ENCODE assay signal across 12 cellular contexts in genomic region chr2:155546715-155547555, GRCh38.
A peak's percentile ranks its signal among the peaks of the same experiment; 100 is the strongest.
DNase-seq lines count a peak whose midpoint lies in the region; ATAC-seq and TF ChIP-seq lines count a peak whose summit lies in the region.
"Had no signal": no experiment of that assay in that cellular context is flagged by ENCODE, and none has a peak within 500 bp of the region (broad histone marks: within the 10 kb centered on the region; RNA-seq: fewer than 3 reads in every experiment).

No MANE protein-coding gene starts in this region.

- 68 to 73% methylated on average over 11 of the region's 11 CpGs for WGBS in heart right ventricle, 2 donors
- 81% methylated on average over 11 of the region's 11 CpGs for WGBS in hepatocyte (ENCODE audit: low lambda C conversion rate, missing lambda C conversion rate)

- peak overlapping the region in 8 of 10 donors; percentile 6 to 52 (median 32) for H3K4me3 ChIP-seq in heart right ventricle
- peak overlapping the region; percentile 12 for H3K4me3 ChIP-seq in hepatocyte
- peak overlapping the region; percentile 28 for H3K4me3 ChIP-seq in upper lobe of right lung

- H4K20me1 ChIP-seq in hepatocyte (ENCODE audit: insufficient read depth, poor library complexity, severe bottlenecking): no peaks in the 10 kb centered on the region

- H3K4me1 ChIP-seq in heart right ventricle (no peaks in the 10 kb centered on the region), hepatocyte (ENCODE audit: insufficient read depth) (no peaks in the 10 kb centered on the region), upper lobe of right lung (no peaks in the 10 kb centered on the region)
- H3K4me1 ChIP-seq: stomach had no signal

- no peak for DNase-seq in heart right ventricle
- no peak for DNase-seq in Right ventricle myocardium superior
- DNase-seq in SK-N-DZ (ENCODE audit: low spot score): peak; percentile 93
- no peak for DNase-seq in hepatocyte (ENCODE audit: low spot score)
- DNase-seq in upper lobe of right lung: no peak
- no peak for DNase-seq in occipital lobe (lab: John Stamatoyannopoulos, UW)
- DNase-seq: activated CD4-positive, alpha-beta T cell treated with anti-CD3 and anti-CD28 coated beads for 1 hour; SHP77; stimulated activated CD4-positive, alpha-beta T cell treated with anti-CD3 and anti-CD28 coated beads, Interleukin-2, amount 100 ng/mL, for 48 hours; stomach had no signal

- H3K27me3 ChIP-seq in heart right ventricle (no peaks in the 10 kb centered on the region), hepatocyte (no peaks in the 10 kb centered on the region), upper lobe of right lung (no peaks in the 10 kb centered on the region)
- H3K27me3 ChIP-seq: stomach had no signal

- no peaks in the 10 kb centered on the region for H3K9me3 ChIP-seq in heart right ventricle
- no peaks in the 10 kb centered on the region for H3K9me3 ChIP-seq in hepatocyte (ENCODE audit: low read depth)
- no peaks in the 10 kb centered on the region for H3K9me3 ChIP-seq in upper lobe of right lung
- H3K9me3 ChIP-seq: stomach had no signal

- no peaks in the 10 kb centered on the region for H3K36me3 ChIP-seq in heart right ventricle
- H3K36me3 ChIP-seq in hepatocyte (replicated peaks; ENCODE audit: insufficient read depth, low read depth): no peaks in the 10 kb centered on the region
- H3K36me3 ChIP-seq in upper lobe of right lung: no peaks in the 10 kb centered on the region
- H3K36me3 ChIP-seq: stomach had no signal

- H2AFZ ChIP-seq in hepatocyte: peak overlapping the region; percentile 51

- no peaks in the 10 kb centered on the region for H3K79me2 ChIP-seq in hepatocyte

- no peak overlapping the region for H3K27ac ChIP-seq in heart right ventricle
- H3K27ac ChIP-seq in hepatocyte: no peak overlapping the region
- no peak overlapping the region for H3K27ac ChIP-seq in upper lobe of right lung
- H3K27ac ChIP-seq: stomach had no signal

- H3K4me2 ChIP-seq in hepatocyte: peak overlapping the region; percentile 15

- no peaks in the 10 kb centered on the region for H3K9me2 ChIP-seq in hepatocyte (replicated peaks; ENCODE audit: insufficient read depth)

- TF ChIP-seq CTCF in heart right ventricle (IDR thresholded peaks at IDR 0.05): no peak
- TF ChIP-seq CTCF in hepatocyte (IDR thresholded peaks at IDR 0.05; ENCODE audit: poor library complexity): no peak
- no peak for TF ChIP-seq CTCF in upper lobe of right lung (IDR thresholded peaks at IDR 0.05)

- intact Hi-C loops in heart right ventricle (cut with DNase I): no loop called here
- intact Hi-C loops in Right ventricle myocardium superior (cut with DNase I): no loop called here
- intact Hi-C loops in upper lobe of right lung (cut with DNase I): no loop called here

- no peak for ATAC-seq in heart right ventricle
- no peak for ATAC-seq in Right ventricle myocardium superior (ENCODE audit: poor library complexity)
- no peak for ATAC-seq in upper lobe of right lung
- no peak for ATAC-seq in HG02852 (IDR thresholded peaks at IDR 0.05; ENCODE audit: unreplicated experiment)
- no peak for ATAC-seq in HG03354 (IDR thresholded peaks at IDR 0.05; ENCODE audit: poor library complexity, severe bottlenecking, unreplicated experiment)
